30 cellular contexts compared by ENCODE assay signal in the genomic region with DNA sequence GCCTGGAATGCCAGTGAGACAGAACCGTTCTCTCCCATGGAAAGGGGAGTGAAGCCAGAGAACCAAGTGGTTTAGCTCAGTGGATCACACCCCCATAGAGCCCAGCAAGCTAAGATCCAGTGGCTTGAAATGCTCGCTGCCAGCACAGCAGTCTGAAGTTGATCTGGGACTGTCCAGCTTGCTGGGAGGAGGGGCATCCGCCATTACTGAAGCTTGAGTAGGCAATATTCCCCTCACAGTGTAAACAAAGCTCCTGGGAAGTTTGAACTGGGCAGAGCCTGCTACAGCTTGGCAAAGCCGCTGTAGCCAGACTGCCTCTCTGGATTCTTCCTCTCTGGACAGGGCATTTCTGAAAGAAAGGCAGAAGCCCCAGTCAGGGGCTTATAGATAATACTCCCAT.
"Had no signal": no experiment of that assay in that cellular context is flagged by ENCODE, and none has a peak within 500 bp of the region (broad histone marks: within the 10 kb centered on the region; RNA-seq: fewer than 3 reads in every experiment).

No MANE protein-coding gene starts in this region.

- H3K4me1 Mint-ChIP-seq: nephron progenitor cell had no signal

- H3K9me3 Mint-ChIP-seq: activated T-helper 2 cell treated with anti-CD3 and anti-CD28 coated beads, Interferon-gamma antibody, Interleukin-2, Interleukin-4, amounts not matched to agents 10 μg/mL and 5 μg/mL and 100 μg/mL, durations not matched to agents 14 hours and 24 hours and 36 hours had no signal

- DNase-seq: activated CD8-positive, alpha-beta memory T cell treated with anti-CD3 and anti-CD28 coated beads, Interleukin-2, amount 10 ng/mL, durations not matched to agents 7 days and 5 days; activated CD8-positive, alpha-beta T cell treated with anti-CD3 and anti-CD28 coated beads, Interleukin-2, amount 10 ng/mL, durations not matched to agents 7 days and 5 days; activated naive CD4-positive, alpha-beta T cell; activated T-cell treated with anti-CD3 and anti-CD28 coated beads, Interleukin-2, amount 50 U/mL, for 48 hours; anterior cingulate cortex; dermis blood vessel endothelial cell; effector CD4-positive, alpha-beta T cell; foreskin keratinocyte; heart left ventricle; kidney glomerular epithelial cell; left ventricle myocardium superior; naive B cell; nephron progenitor cell; nucleus accumbens; retina; sigmoid colon; small intestine; stimulated activated CD4-positive, alpha-beta T cell treated with anti-CD3 and anti-CD28 coated beads, Interleukin-4, amount 100 ng/mL, for 4 hours; stimulated activated CD8-positive, alpha-beta memory T cell treated with anti-CD3 and anti-CD28 coated beads, Interleukin-4, amount 100 ng/mL, for 48 hours; stimulated activated naive CD8-positive, alpha-beta T cell treated with anti-CD3 and anti-CD28 coated beads, Interleukin-15, amount 100 ng/mL, for 72 hours; substantia nigra; T-helper 2 cell; upper lobe of left lung had no signal

- H3K36me3 ChIP-seq: esophagus muscularis mucosa, heart left ventricle, pancreas, prostate gland, sigmoid colon, upper lobe of left lung had no signal

- H3K27me3 ChIP-seq: esophagus muscularis mucosa, foreskin keratinocyte, heart left ventricle, pancreas, sigmoid colon, upper lobe of left lung had no signal

- H3K27ac ChIP-seq: esophagus muscularis mucosa, foreskin keratinocyte, heart left ventricle, pancreas, prostate gland, sigmoid colon, upper lobe of left lung had no signal

- H3K4me1 ChIP-seq: esophagus muscularis mucosa, foreskin keratinocyte, heart left ventricle, pancreas, prostate gland, sigmoid colon, upper lobe of left lung had no signal

- H3K9me3 ChIP-seq: pancreas, prostate gland, sigmoid colon, upper lobe of left lung had no signal

- ATAC-seq: activated CD8-positive, alpha-beta memory T cell treated with anti-CD3 and anti-CD28 coated beads, Interleukin-2, amount 10 ng/mL, durations not matched to agents 7 days and 5 days; activated CD8-positive, alpha-beta T cell treated with anti-CD3 and anti-CD28 coated beads, Interleukin-2, amount 10 ng/mL, durations not matched to agents 7 days and 5 days; activated naive CD4-positive, alpha-beta T cell treated with anti-CD3 and anti-CD28 coated beads, Interleukin-2, amount 50 U/mL, for 72 hours; foreskin keratinocyte; heart left ventricle; left ventricle myocardium superior; stimulated activated memory B cell treated with anti-CD40 and anti-IgM and Interleukin-4, amounts not matched to agents 10 μg/mL and 1 μg/mL and 100 μg/mL, for 72 hours; stimulated activated naive CD8-positive, alpha-beta T cell treated with anti-CD3 and anti-CD28 coated beads, Interleukin-15, amount 100 ng/mL, for 72 hours had no signal

- H3K4me3 Mint-ChIP-seq: activated CD8-positive, alpha-beta memory T cell treated with anti-CD3 and anti-CD28 coated beads, Interleukin-2, amount 10 ng/mL, durations not matched to agents 7 days and 5 days; activated CD8-positive, alpha-beta T cell treated with anti-CD3 and anti-CD28 coated beads, Interleukin-2, amount 10 ng/mL, durations not matched to agents 7 days and 5 days; central memory CD8-positive, alpha-beta T cell; naive B cell; nephron progenitor cell; stimulated activated memory B cell treated with anti-CD40 and anti-IgM and Interleukin-4, amounts not matched to agents 10 μg/mL and 1 μg/mL and 100 μg/mL, for 72 hours; stimulated activated naive CD8-positive, alpha-beta T cell treated with anti-CD3 and anti-CD28 coated beads, Interleukin-15, amount 100 ng/mL, for 72 hours had no signal

- H3K27me3 Mint-ChIP-seq: central memory CD8-positive, alpha-beta T cell; stimulated activated memory B cell treated with anti-CD40 and anti-IgM and Interleukin-4, amounts not matched to agents 10 μg/mL and 1 μg/mL and 100 μg/mL, for 72 hours; stimulated activated naive CD8-positive, alpha-beta T cell treated with anti-CD3 and anti-CD28 coated beads, Interleukin-15, amount 100 ng/mL, for 72 hours had no signal

- H3K4me3 ChIP-seq: esophagus muscularis mucosa, heart left ventricle, pancreas, prostate gland, sigmoid colon, upper lobe of left lung had no signal

- H3K27ac Mint-ChIP-seq: activated CD8-positive, alpha-beta memory T cell treated with anti-CD3 and anti-CD28 coated beads, Interleukin-2, amount 10 ng/mL, durations not matched to agents 7 days and 5 days; activated CD8-positive, alpha-beta T cell treated with anti-CD3 and anti-CD28 coated beads, Interleukin-2, amount 10 ng/mL, durations not matched to agents 7 days and 5 days; activated naive CD4-positive, alpha-beta T cell treated with anti-CD3 and anti-CD28 coated beads, Interleukin-2, amount 50 U/mL, for 72 hours; activated T-helper 2 cell treated with anti-CD3 and anti-CD28 coated beads, Interferon-gamma antibody, Interleukin-2, Interleukin-4, amounts not matched to agents 10 μg/mL and 5 μg/mL and 100 μg/mL, durations not matched to agents 14 hours and 24 hours and 36 hours; naive B cell; nephron progenitor cell; stimulated activated memory B cell treated with anti-CD40 and anti-IgM and Interleukin-4, amounts not matched to agents 10 μg/mL and 1 μg/mL and 100 μg/mL, for 72 hours; stimulated activated naive CD8-positive, alpha-beta T cell treated with anti-CD3 and anti-CD28 coated beads, Interleukin-15, amount 100 ng/mL, for 72 hours had no signal
